In genomic region chr22:30277547-30278344, GRCh38 we compare ENCODE assay signal across 9 cellular contexts. TPM values are rescaled to one million over a fixed set of nuclear protein-coding genes. Genes with fewer than 3 reads are reported as not detected.
DNase-seq lines count a peak whose midpoint lies in the region; ATAC-seq and TF ChIP-seq lines count a peak whose summit lies in the region.
"Had no signal": no experiment of that assay in that cellular context is flagged by ENCODE, and none has a peak within 500 bp of the region (broad histone marks: within the 10 kb centered on the region; RNA-seq: fewer than 3 reads in every experiment).

No MANE protein-coding gene starts in this region.

- TF ChIP-seq RAD21 in liver (IDR thresholded peaks at IDR 0.05) = no peak

- no peak overlapping the region for H3K4me3 ChIP-seq in liver (ENCODE audit: low read depth in 1 of 3, low read length in 3 of 3)

- no peak for TF ChIP-seq CTCF in MCF 10A (IDR thresholded peaks at IDR 0.05; ENCODE audit: unreplicated experiment)
- no peak for TF ChIP-seq CTCF in liver (IDR thresholded peaks at IDR 0.05; ENCODE audit: low read depth, low read length, missing input control)

- no peak overlapping the region for H3K4me3 Mint-ChIP-seq in MCF 10A (ENCODE audit: unreplicated experiment)

- CTCF ChIA-PET in MCF 10A (lab: Yijun Ruan, JAX) = interaction anchor here (0.6 to 1.5 kb wide), 11 partner anchors 8 to 170 kb away, joined by 3 to 9 read pairs (median 4); no protein-coding TSS in a partner anchor

- H3K9me3 ChIP-seq in liver (ENCODE audit: control insufficient read depth in 4 of 4, low read length in 3 of 4) = no peaks in the 10 kb centered on the region

- no peaks in the 10 kb centered on the region for H3K9me3 Mint-ChIP-seq in MCF 10A (ENCODE audit: unreplicated experiment)

- WGBS in liver = 71% methylated on average over 14 of the region's 14 CpGs

- H3K27ac ChIP-seq in liver (ENCODE audit: low read depth in 1 of 2, low read length in 2 of 2) = peak overlapping the region; percentile 22 to 56

- peak; percentile 86 for DNase-seq in A172 (ENCODE audit: low spot score)
- DNase-seq in KBM-7 = peak; percentile 57
- peak; percentile 87 for DNase-seq in MCF 10A (ENCODE audit: unreplicated experiment)
- no peak for DNase-seq in cerebellar nuclear complex (lab: John Stamatoyannopoulos, UW)
- DNase-seq in NCI-H345 treated with DMSO at 0.1 percent for 48 hours (lab: John Stamatoyannopoulos, UW; ENCODE audit: unreplicated experiment) = no peak
- no peak for DNase-seq in HT-29 (ENCODE audit: low spot score)
- DNase-seq: DMS53 had no signal

- no peaks in the 10 kb centered on the region for H3K27me3 ChIP-seq in liver (ENCODE audit: control insufficient read depth in 4 of 4, insufficient read depth in 4 of 4, low read length in 3 of 4)

- BruUV-seq in MCF 10A (replicated peaks; lab: Mats Ljungman, UMichigan) = no TSS peak

- no peak for ATAC-seq in GM18907 (IDR thresholded peaks at IDR 0.05; ENCODE audit: unreplicated experiment)

- H3K27ac Mint-ChIP-seq in MCF 10A (ENCODE audit: low read depth, unreplicated experiment) = no peak overlapping the region

- peaks cover 0 to 6% (median 2%) of the 10 kb centered on the region in 4 donors for H3K4me1 ChIP-seq in liver (ENCODE audit: control insufficient read depth in 4 of 4, insufficient read depth in 4 of 4, low read length in 3 of 4)

- POLR2A ChIA-PET in MCF 10A (lab: Yijun Ruan, JAX) = interaction anchor here (0.9 to 1.7 kb wide), 3 partner anchors 79 to 146 kb away, joined by 3 to 6 read pairs (median 3); partner anchors contain the start of genes CCDC157 and SF3A1

- H3K36me3 ChIP-seq in liver (ENCODE audit: control insufficient read depth in 4 of 4, insufficient read depth in 3 of 4, low read depth in 1 of 4, low read length in 3 of 4) = no peaks in the 10 kb centered on the region

- H3K36me3 Mint-ChIP-seq in MCF 10A (ENCODE audit: insufficient read depth, unreplicated experiment) = no peaks in the 10 kb centered on the region

- H3K27me3 Mint-ChIP-seq in MCF 10A (ENCODE audit: insufficient read depth, unreplicated experiment) = no peaks in the 10 kb centered on the region

- in situ Hi-C loops in KBM-7 (cut with MboI; ENCODE audit: low pct_unique_long_range_greater_than_20kb, low sequenced_read_pairs) = no loop called here

- H3K9ac ChIP-seq in liver (ENCODE audit: low read depth in 1 of 2, low read length in 2 of 2) = no peak overlapping the region

- peaks cover 26% of the 10 kb centered on the region for H3K4me1 Mint-ChIP-seq in MCF 10A (ENCODE audit: insufficient read depth, unreplicated experiment)

- intact Hi-C loops in MCF 10A (cut with micrococcal nuclease) = no loop called here

TF ChIP-seq in liver, 16 proteins besides CTCF, POLR2A, EP300 and RAD21:
- no peak for TF ChIP-seq ZBTB33 (IDR thresholded peaks at IDR 0.05)
- TF ChIP-seq TAF1 (conservative IDR thresholded peaks at IDR 0.05) = no peak
- peak; percentile 34 to 42 for TF ChIP-seq JUND (IDR thresholded peaks at IDR 0.05)
- TF ChIP-seq, protein P1, sequence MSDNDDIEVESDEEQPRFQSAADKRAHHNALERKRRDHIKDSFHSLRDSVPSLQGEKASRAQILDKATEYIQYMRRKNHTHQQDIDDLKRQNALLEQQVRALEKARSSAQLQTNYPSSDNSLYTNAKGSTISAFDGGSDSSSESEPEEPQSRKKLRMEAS (IDR thresholded peaks at IDR 0.05) = no peak
- TF ChIP-seq HNF4A (conservative IDR thresholded peaks at IDR 0.05) = no peak
- TF ChIP-seq RXRA (IDR thresholded peaks at IDR 0.05) = no peak
- TF ChIP-seq REST (IDR thresholded peaks at IDR 0.05) = no peak
- peak; percentile 37 for TF ChIP-seq SP1 (IDR thresholded peaks at IDR 0.05)
- TF ChIP-seq NR2F2 (IDR thresholded peaks at IDR 0.05) = peak; percentile 58

RNA-seq across cellular contexts. Expression of gene OSM, which starts 11.1 kb away (rescaled TPM):
- not detected in 2 replicates for total RNA-seq in A172 (2014; rRNA removed; shearing (Covaris generic))
- not detected in 2 replicates for total RNA-seq in MCF 10A (2022)
- under 1 TPM; 0.25 to 0.84 TPM for total RNA-seq in liver
- under 1 TPM in 1 of 2 donors, not detected in 1; 0.09 TPM for polyA plus RNA-seq in liver
- not detected in 2 replicates for total RNA-seq in HT-29 (2014; rRNA removed; shearing (Covaris generic))

RNA-seq across cellular contexts. Expression of gene CASTOR1, which starts 11.6 kb away (rescaled TPM):
- 12.8 and 20.8 TPM in 2 replicates for total RNA-seq in A172 (2014; rRNA removed; shearing (Covaris generic))
- 1.2 and 4.8 TPM in 2 replicates for total RNA-seq in MCF 10A (2022)
- total RNA-seq in liver = 1 to 10 TPM; 1.8 to 2.5 TPM
- polyA plus RNA-seq in liver = 1 to 10 TPM; 2.2 to 5.4 TPM
- 1.5 and 2.0 TPM in 2 replicates for total RNA-seq in HT-29 (2014; rRNA removed; shearing (Covaris generic))

RNA-seq across cellular contexts. Expression of gene LIF, which starts 31.2 kb away (rescaled TPM):
- 24.8 and 25.4 TPM in 2 replicates for total RNA-seq in A172 (2014; rRNA removed; shearing (Covaris generic))
- total RNA-seq in MCF 10A (2022) = 9.5 and 19.3 TPM in 2 replicates
- under 1 TPM; 0.08 to 0.09 TPM for total RNA-seq in liver
- under 1 TPM in 1 of 2 donors, not detected in 1; 0.10 TPM for polyA plus RNA-seq in liver
- total RNA-seq in HT-29 (2014; rRNA removed; shearing (Covaris generic)) = 48.5 and 50.2 TPM in 2 replicates

RNA-seq across cellular contexts. Expression of gene TBC1D10A, which starts 49.0 kb away (rescaled TPM):
- total RNA-seq in A172 (2014; rRNA removed; shearing (Covaris generic)) = 12.1 and 17.0 TPM in 2 replicates
- total RNA-seq in MCF 10A (2022) (11.1 and 13.1 TPM in 2 replicates), liver (1 to 10 TPM; 3.6 to 8.2 TPM)
- polyA plus RNA-seq in liver = 1 to 10 TPM; 8.2 to 9.2 TPM
- total RNA-seq in HT-29 (2014; rRNA removed; shearing (Covaris generic)) = 17.2 and 17.4 TPM in 2 replicates

Comparison
In these comparisons a context has a peak if more than half of its experiments do, and no peak if none do; other contexts are left out.
1. DNase-seq: peak in A172 (single experiment), KBM-7 (single experiment) and MCF 10A (single experiment); none in cerebellar nuclear complex (0 of 2), NCI-H345 treated with DMSO at 0.1 percent for 48 hours (single experiment) and HT-29 (single experiment).